Comparison of ENCODE assay signal across 35 cellular contexts in the genomic region with DNA sequence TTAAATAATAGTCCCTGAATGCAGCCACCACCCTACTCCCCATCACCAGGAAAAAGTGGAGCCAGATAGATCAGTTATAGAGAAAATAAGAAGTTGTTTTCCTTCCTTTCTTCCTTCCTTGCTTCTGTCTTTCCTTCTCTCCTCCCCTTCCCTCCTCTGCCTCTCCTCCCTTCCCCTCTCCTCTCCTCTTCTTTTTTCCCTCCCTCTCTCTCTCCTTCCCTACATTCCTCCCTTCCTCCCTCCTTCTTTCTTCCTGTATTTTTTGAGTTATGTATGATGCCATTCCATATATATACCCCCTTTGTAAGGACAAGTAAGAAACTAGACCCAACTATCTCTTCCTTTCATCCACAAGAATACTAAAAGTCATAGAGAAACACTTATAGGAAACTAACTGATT.
"Had no signal": no experiment of that assay in that cellular context is flagged by ENCODE, and none has a peak within 500 bp of the region (broad histone marks: within the 10 kb centered on the region; RNA-seq: fewer than 3 reads in every experiment).

No MANE protein-coding gene starts in this region.

- H3K4me1 Mint-ChIP-seq: activated B cell treated with CpG ODN at 0.5 μM for 24 hours; activated CD4-positive, alpha-beta T cell treated with anti-CD3 and anti-CD28 coated beads, Interleukin-2, amount 10 ng/mL, durations not matched to agents 24 days and 14 days; activated T-helper 17 cell treated with anti-CD3 and anti-CD28 coated beads, Interleukin-2, amount 50 U/mL, for 72 hours had no signal

- H3K36me3 Mint-ChIP-seq: activated CD4-positive, alpha-beta memory T cell treated with anti-CD3 and anti-CD28 coated beads for 36 hours; activated naive CD4-positive, alpha-beta T cell treated with anti-CD3 and anti-CD28 coated beads, Interleukin-2, amount 50 U/mL, for 72 hours; activated naive CD8-positive, alpha-beta T cell treated with anti-CD3 and anti-CD28 coated beads for 36 hours had no signal

- H3K36me3 ChIP-seq: adrenal gland, brain microvascular endothelial cell, breast epithelium had no signal

- H3K27ac Mint-ChIP-seq: activated B cell treated with CpG ODN at 0.5 μM for 24 hours; activated CD4-positive, alpha-beta memory T cell treated with anti-CD3 and anti-CD28 coated beads for 36 hours; activated CD4-positive, alpha-beta T cell treated with anti-CD3 and anti-CD28 coated beads, Interleukin-2, amount 10 ng/mL, durations not matched to agents 24 days and 14 days; activated CD8-positive, alpha-beta T cell treated with anti-CD3 and anti-CD28 coated beads for 36 hours; activated naive CD4-positive, alpha-beta T cell treated with anti-CD3 and anti-CD28 coated beads for 36 hours; activated naive CD4-positive, alpha-beta T cell treated with anti-CD3 and anti-CD28 coated beads, Interleukin-2, amount 50 U/mL, for 72 hours; activated naive CD8-positive, alpha-beta T cell treated with anti-CD3 and anti-CD28 coated beads for 36 hours; activated T-cell treated with anti-CD3 and anti-CD28 coated beads, Interleukin-2, amount 50 U/mL, for 72 hours; activated T-helper 1 cell treated with anti-CD3 and anti-CD28 coated beads, Interleukin-12 subunit alpha, Interleukin-12 subunit beta, Interleukin-2, Interleukin-4 antibody, amounts not matched to agents 30 ng/mL and 10 ng/mL and 1 ng/mL, durations not matched to agents 14 hours and 24 hours and 36 hours; activated T-helper 17 cell treated with anti-CD3 and anti-CD28 coated beads, Interleukin-2, amount 50 U/mL, for 72 hours; T-helper 1 cell treated with Interleukin-12 subunit alpha and Interleukin-12 subunit beta and Interleukin-4 antibody, amounts not matched to agents 30 μg/mL and 1 μg/mL, for 36 hours; T-helper 2 cell treated with Interferon-gamma antibody and Interleukin-4, amounts not matched to agents 5 μg/mL and 100 μg/mL, for 36 hours had no signal

- H3K27ac ChIP-seq: adrenal gland, body of pancreas, brain microvascular endothelial cell, breast epithelium, VCaP had no signal

- H3K4me1 ChIP-seq: adrenal gland, body of pancreas, breast epithelium had no signal

- DNase-seq: activated B cell treated with CpG ODN at 0.5 μM for 24 hours; activated CD4-positive, alpha-beta memory T cell treated with anti-CD3 and anti-CD28 coated beads for 36 hours; activated CD4-positive, alpha-beta T cell treated with anti-CD3 and anti-CD28 coated beads for 4 hours; activated CD4-positive, alpha-beta T cell treated with anti-CD3 and anti-CD28 coated beads, Interleukin-2, amount 10 ng/mL, durations not matched to agents 24 days and 14 days; activated CD4-positive, alpha-beta T cell treated with anti-CD3 and anti-CD28 coated beads, Interleukin-2, amount 50 U/mL, for 1 hour; activated CD4-positive, alpha-beta T cell treated with anti-CD3 and anti-CD28 coated beads, Interleukin-2, amount 50 U/mL, for 4 hours; activated CD4-positive, CD25-positive, alpha-beta regulatory T cell treated with anti-CD3 and anti-CD28 coated beads, Interleukin-2, amount 50 U/mL, for 72 hours; activated CD8-positive, alpha-beta memory T cell treated with anti-CD3 and anti-CD28 coated beads, Interleukin-2, amount 50 U/mL, for 4 hours; activated CD8-positive, alpha-beta T cell treated with anti-CD3 and anti-CD28 coated beads for 36 hours; activated effector memory CD4-positive, alpha-beta T cell treated with anti-CD3 and anti-CD28 coated beads, Interleukin-2, amount 50 U/mL, for 16 hours; activated gamma-delta T cell treated with Interleukin-2 at 50 U/mL for 16 hours; activated naive CD4-positive, alpha-beta T cell; activated naive CD4-positive, alpha-beta T cell treated with anti-CD3 and anti-CD28 coated beads for 36 hours; activated naive CD4-positive, alpha-beta T cell treated with anti-CD3 and anti-CD28 coated beads, Interleukin-2, amount 50 U/mL, for 16 hours; activated naive CD8-positive, alpha-beta T cell treated with anti-CD3 and anti-CD28 coated beads for 36 hours; activated T-cell treated with anti-CD3 and anti-CD28 coated beads for 4 hours; activated T-cell treated with anti-CD3 and anti-CD28 coated beads, Interleukin-2, amount 50 U/mL, for 1 hour; activated T-cell treated with anti-CD3 and anti-CD28 coated beads, Interleukin-2, amount 50 U/mL, for 4 hours; activated T-cell treated with anti-CD3 and anti-CD28 coated beads, Interleukin-2, amount 50 U/mL, for 72 hours; adrenal gland; amniotic stem cell; aorta; body of pancreas; brain microvascular endothelial cell; central memory CD4-positive, alpha-beta T cell; T-helper 2 cell; T-helper 9 cell had no signal

- H3K9me3 Mint-ChIP-seq: activated B cell treated with CpG ODN at 0.5 μM for 24 hours; activated CD4-positive, alpha-beta memory T cell treated with anti-CD3 and anti-CD28 coated beads for 36 hours; activated CD4-positive, alpha-beta T cell treated with anti-CD3 and anti-CD28 coated beads, Interleukin-2, amount 10 ng/mL, durations not matched to agents 24 days and 14 days; activated CD8-positive, alpha-beta T cell treated with anti-CD3 and anti-CD28 coated beads for 36 hours; activated naive CD4-positive, alpha-beta T cell treated with anti-CD3 and anti-CD28 coated beads for 36 hours; activated naive CD4-positive, alpha-beta T cell treated with anti-CD3 and anti-CD28 coated beads, Interleukin-2, amount 50 U/mL, for 72 hours; activated naive CD8-positive, alpha-beta T cell treated with anti-CD3 and anti-CD28 coated beads for 36 hours; activated T-cell treated with anti-CD3 and anti-CD28 coated beads, Interleukin-2, amount 50 U/mL, for 4 hours; activated T-cell treated with anti-CD3 and anti-CD28 coated beads, Interleukin-2, amount 50 U/mL, for 72 hours; activated T-helper 1 cell treated with anti-CD3 and anti-CD28 coated beads, Interleukin-12 subunit alpha, Interleukin-12 subunit beta, Interleukin-2, Interleukin-4 antibody, amounts not matched to agents 30 ng/mL and 10 ng/mL and 1 ng/mL, durations not matched to agents 14 hours and 24 hours and 36 hours; activated T-helper 17 cell treated with anti-CD3 and anti-CD28 coated beads, Interleukin-2, amount 50 U/mL, for 72 hours; T-helper 1 cell treated with Interleukin-12 subunit alpha and Interleukin-12 subunit beta and Interleukin-4 antibody, amounts not matched to agents 30 μg/mL and 1 μg/mL, for 36 hours; T-helper 2 cell treated with Interferon-gamma antibody and Interleukin-4, amounts not matched to agents 5 μg/mL and 100 μg/mL, for 36 hours had no signal

- H3K27me3 ChIP-seq: adrenal gland, body of pancreas, brain microvascular endothelial cell, breast epithelium had no signal

- FAIRE-seq: astrocyte had no signal

- H3K4me3 ChIP-seq: adrenal gland, body of pancreas, breast epithelium had no signal

- H3K9me3 ChIP-seq: adrenal gland, body of pancreas, breast epithelium had no signal

- H3K4me3 Mint-ChIP-seq: activated B cell treated with CpG ODN at 0.5 μM for 24 hours; activated CD4-positive, alpha-beta memory T cell treated with anti-CD3 and anti-CD28 coated beads for 36 hours; activated CD4-positive, alpha-beta T cell treated with anti-CD3 and anti-CD28 coated beads, Interleukin-2, amount 10 ng/mL, durations not matched to agents 24 days and 14 days; activated CD8-positive, alpha-beta T cell treated with anti-CD3 and anti-CD28 coated beads for 36 hours; activated naive CD4-positive, alpha-beta T cell treated with anti-CD3 and anti-CD28 coated beads for 36 hours; activated naive CD8-positive, alpha-beta T cell treated with anti-CD3 and anti-CD28 coated beads for 36 hours; activated T-cell treated with anti-CD3 and anti-CD28 coated beads, Interleukin-2, amount 50 U/mL, for 4 hours; activated T-cell treated with anti-CD3 and anti-CD28 coated beads, Interleukin-2, amount 50 U/mL, for 72 hours; activated T-helper 1 cell treated with anti-CD3 and anti-CD28 coated beads, Interleukin-12 subunit alpha, Interleukin-12 subunit beta, Interleukin-2, Interleukin-4 antibody, amounts not matched to agents 30 ng/mL and 10 ng/mL and 1 ng/mL, durations not matched to agents 14 hours and 24 hours and 36 hours; activated T-helper 17 cell treated with anti-CD3 and anti-CD28 coated beads, Interleukin-2, amount 50 U/mL, for 72 hours; T-helper 1 cell treated with Interleukin-12 subunit alpha and Interleukin-12 subunit beta and Interleukin-4 antibody, amounts not matched to agents 30 μg/mL and 1 μg/mL, for 36 hours; T-helper 2 cell treated with Interferon-gamma antibody and Interleukin-4, amounts not matched to agents 5 μg/mL and 100 μg/mL, for 36 hours had no signal
